ENCODE assay signal across 8 cellular contexts in the genomic region with DNA sequence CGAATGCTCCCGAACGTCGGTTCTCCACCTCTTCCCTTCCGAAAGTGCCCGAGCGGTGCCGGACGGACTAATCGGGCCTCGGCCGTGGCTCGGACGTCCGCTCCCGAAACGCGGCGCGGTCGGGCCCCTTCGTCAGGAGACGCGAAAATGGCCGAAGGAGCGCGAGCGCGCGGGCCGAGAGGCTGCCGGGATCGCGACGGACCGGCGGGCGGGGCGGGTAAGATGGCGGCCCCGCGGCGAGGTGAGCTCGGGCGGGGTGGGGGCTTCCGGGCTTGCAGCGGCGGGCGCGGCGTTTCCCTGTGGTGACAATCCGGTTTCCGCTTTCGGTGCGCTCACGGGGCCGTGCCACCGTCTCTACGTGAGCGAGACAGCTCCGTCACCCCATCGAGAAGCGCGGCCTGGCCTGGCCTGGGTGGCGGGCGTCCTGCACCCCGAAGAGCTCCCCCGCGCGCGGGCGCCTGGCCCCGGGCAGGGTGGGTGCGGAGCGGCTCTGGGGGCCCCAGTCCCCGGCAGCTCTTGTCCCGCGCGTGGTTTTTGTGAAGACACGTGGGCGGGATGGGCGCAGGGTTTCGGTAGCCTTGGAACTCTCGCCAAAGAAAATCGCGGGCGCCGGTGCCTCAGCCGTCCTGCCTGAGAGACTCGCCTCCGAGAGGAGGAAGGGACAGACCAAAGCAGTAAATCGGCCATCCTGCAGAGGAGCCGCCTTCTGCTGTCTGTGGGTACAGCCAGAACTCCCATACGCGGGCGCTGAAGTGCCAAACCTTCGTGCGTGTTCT. TPM values are rescaled to one million over a fixed set of nuclear protein-coding genes. Genes with fewer than 3 reads are reported as not detected.
DNase-seq lines count a peak whose midpoint lies in the region; ATAC-seq and TF ChIP-seq lines count a peak whose summit lies in the region.

TMEM80 (plus strand) TSS at position 211 of the 776 bp plus-strand sequence; CDS start at position 223, 12 bp downstream.

- H3K9me3 Mint-ChIP-seq in activated naive CD4-positive, alpha-beta T cell treated with anti-CD3 and anti-CD28 coated beads, Interleukin-2, amount 50 U/mL, for 72 hours = no peaks in the 10 kb centered on the region

- peaks cover 37% of the 10 kb centered on the region for H3K4me1 ChIP-seq in testis

- H3K4me3 ChIP-seq in HFF-Myc (replicated peaks; ENCODE audit: low read depth, low read length) = peak within 1 kb of the TSS; percentile 97
- H3K4me3 ChIP-seq in NB4 (ENCODE audit: low read depth, low read length) = peak within 1 kb of the TSS; percentile 88
- H3K4me3 ChIP-seq in testis = peak within 1 kb of the TSS; percentile 92 to 98

- peak; percentile 64 for TF ChIP-seq POLR2A in NB4 (IDR thresholded peaks at IDR 0.05; ENCODE audit: extremely low read depth, insufficient read length)
- no peak for TF ChIP-seq POLR2A in testis (IDR thresholded peaks at IDR 0.05)

- no peaks in the 10 kb centered on the region for H3K9me3 ChIP-seq in testis

- TF ChIP-seq CTCF in HFF-Myc (IDR thresholded peaks at IDR 0.05; ENCODE audit: low read depth, low read length, missing control alignments) = no peak
- TF ChIP-seq CTCF in NB4 (IDR thresholded peaks at IDR 0.05; ENCODE audit: low read depth, low read length) = no peak
- TF ChIP-seq CTCF in omental fat pad (IDR thresholded peaks at IDR 0.05) = no peak
- TF ChIP-seq CTCF in testis (IDR thresholded peaks at IDR 0.05) = no peak

- WGBS in testis, 2 donors = 0% methylated on average over 14 to 97 of the region's 98 CpGs

- intact Hi-C loops in testis (cut with DNase I; ENCODE audit: low total_unique reads) = no loop called here

- peak; percentile 88 for ATAC-seq in SK-N-SH treated with all-trans-retinoic acid at 6 μM for 48 hours
- peak; percentile 73 to 77 for ATAC-seq in activated naive CD4-positive, alpha-beta T cell treated with anti-CD3 and anti-CD28 coated beads, Interleukin-2, amount 50 U/mL, for 72 hours
- peak; percentile 89 for ATAC-seq in omental fat pad (ENCODE audit: low FRiP score)

- H3K27ac ChIP-seq in testis = peak within 1 kb of the TSS; percentile 99 to 100

- H3K27me3 ChIP-seq in testis = no peaks in the 10 kb centered on the region

- peaks cover 7 to 11% of the 10 kb centered on the region in 2 donors for H3K36me3 Mint-ChIP-seq in activated naive CD4-positive, alpha-beta T cell treated with anti-CD3 and anti-CD28 coated beads, Interleukin-2, amount 50 U/mL, for 72 hours

- peak; percentile 68 for DNase-seq in GM04503 (ENCODE audit: low read depth)
- DNase-seq in HFF-Myc (ENCODE audit: extremely low read depth, low read depth) = peak; percentile 92
- DNase-seq in NB4 (ENCODE audit: low read depth) = peak; percentile 98
- DNase-seq in activated naive CD4-positive, alpha-beta T cell treated with anti-CD3 and anti-CD28 coated beads, Interleukin-2, amount 50 U/mL, for 72 hours (ENCODE audit: low spot score in 2 of 2) = peak; percentile 94 to 99
- DNase-seq in glomerular visceral epithelial cell (ENCODE audit: extremely low spot score) = peak; percentile 98
- DNase-seq in omental fat pad (ENCODE audit: low spot score) = peak; percentile 96
- DNase-seq in testis = peak; percentile 99

- no peaks in the 10 kb centered on the region for H3K36me3 ChIP-seq in testis (ENCODE audit: low read depth, missing control alignments)

- H3K27ac Mint-ChIP-seq in activated naive CD4-positive, alpha-beta T cell treated with anti-CD3 and anti-CD28 coated beads, Interleukin-2, amount 50 U/mL, for 72 hours = peak within 1 kb of the TSS; percentile 96

TF ChIP-seq in SK-N-SH treated with all-trans-retinoic acid at 6 μM for 48 hours, 23 proteins besides CTCF, POLR2A, EP300 and RAD21:
- TF ChIP-seq ZFP3 (CRISPR knock-in tag; IDR thresholded peaks at IDR 0.05) (no peak), CSRNP3 (CRISPR knock-in tag; IDR thresholded peaks at IDR 0.05) (no peak), SNAI2 (CRISPR knock-in tag; IDR thresholded peaks at IDR 0.05) (no peak)

RNA-seq across cellular contexts. Expression of gene TMEM80, which starts in this region (rescaled TPM):
- total RNA-seq in activated naive CD4-positive, alpha-beta T cell treated with anti-CD3 and anti-CD28 coated beads, Interleukin-2, amount 50 U/mL, for 72 hours = 10 to 100 TPM in 1 of 2 donors, 1 to 10 TPM in 1; 5.2 to 11.3 TPM
- total RNA-seq in omental fat pad = 10 to 100 TPM; 16.9 to 31.5 (median 21.1) TPM
- total RNA-seq in testis = 10 to 100 TPM; 72.8 to 74.5 TPM
- polyA plus RNA-seq in testis (ENCODE audit: insufficient read depth, low read depth, low replicate concordance) = 38.9 TPM

Comparison
In these comparisons a context has a peak if more than half of its experiments do, and no peak if none do; other contexts are left out.
1. Peak in every context shown above with its lines: DNase-seq, ATAC-seq, H3K4me3 ChIP-seq and H3K27ac ChIP-seq.